In genomic region chr3:52104664-52105281, GRCh38 we compare ENCODE assay signal across 17 cellular contexts. TPM values are rescaled to one million over a fixed set of nuclear protein-coding genes. Genes with fewer than 3 reads are reported as not detected.
DNase-seq lines count a peak whose midpoint lies in the region; ATAC-seq and TF ChIP-seq lines count a peak whose summit lies in the region.
"Had no signal": no experiment of that assay in that cellular context is flagged by ENCODE, and none has a peak within 500 bp of the region (broad histone marks: within the 10 kb centered on the region; RNA-seq: fewer than 3 reads in every experiment).

No MANE protein-coding gene starts in this region.

- WGBS in right lobe of liver (ENCODE audit: insufficient coverage, low coverage, low lambda C conversion rate, missing lambda C conversion rate) = 50% methylated on average over 1 of the region's 3 CpGs
- 88 to 89% methylated on average over 3 of the region's 3 CpGs for WGBS in sigmoid colon, 2 donors
- 97% methylated on average over 3 of the region's 3 CpGs for WGBS in aorta, 2 donors

- H3K9me3 ChIP-seq in right lobe of liver (no peaks in the 10 kb centered on the region), sigmoid colon (peaks cover 0 to 7% (median 0%) of the 10 kb centered on the region in 4 donors), aorta (ENCODE audit: control insufficient read depth, low read length) (no peaks in the 10 kb centered on the region)

- H3K4me1 Mint-ChIP-seq in natural killer cell treated with Interleukin-12 subunit alpha and Interleukin-12 subunit beta and Interleukin-15 and Interleukin-18, amount 100 ng/mL, for 72 hours (ENCODE audit: low read depth in 2 of 2) = peaks cover 14 to 19% of the 10 kb centered on the region in 2 donors
- H3K4me1 Mint-ChIP-seq in natural killer cell = peaks cover 20 to 32% of the 10 kb centered on the region in 2 donors
- H3K4me1 Mint-ChIP-seq in stimulated activated naive CD8-positive, alpha-beta T cell treated with anti-CD3 and anti-CD28 coated beads, Interleukin-15, amount 100 ng/mL, for 72 hours = peaks cover 2% of the 10 kb centered on the region

- no peak for TF ChIP-seq EP300 in sigmoid colon (IDR thresholded peaks at IDR 0.05)

- ATAC-seq in natural killer cell treated with Interleukin-12 subunit alpha and Interleukin-12 subunit beta and Interleukin-15 and Interleukin-18, amount 100 ng/mL, for 72 hours = no peak
- ATAC-seq in natural killer cell (no peak), right lobe of liver (peak; percentile 73 to 82 (median 80)), aorta (ENCODE audit: low FRiP score) (no peak)
- ATAC-seq in stimulated activated naive CD8-positive, alpha-beta T cell treated with anti-CD3 and anti-CD28 coated beads, Interleukin-15, amount 100 ng/mL, for 72 hours = no peak
- ATAC-seq: CD8-positive, alpha-beta T cell had no signal

- H3K36me3 ChIP-seq in right lobe of liver (no peaks in the 10 kb centered on the region), sigmoid colon (no peaks in the 10 kb centered on the region), aorta (ENCODE audit: control insufficient read depth in 1 of 2, insufficient read depth in 2 of 2, low read length in 1 of 2) (no peaks in the 10 kb centered on the region)

- TF ChIP-seq POLR2A in right lobe of liver (IDR thresholded peaks at IDR 0.05) (no peak), sigmoid colon (IDR thresholded peaks at IDR 0.05) (no peak)

- H3K4me1 ChIP-seq in right lobe of liver = peaks cover 0 to 12% (median 6%) of the 10 kb centered on the region in 4 donors
- H3K4me1 ChIP-seq in sigmoid colon = peaks cover 0 to 5% (median 4%) of the 10 kb centered on the region in 4 donors
- no peaks in the 10 kb centered on the region for H3K4me1 ChIP-seq in aorta (ENCODE audit: control insufficient read depth in 1 of 2, insufficient read depth in 2 of 2, low read length in 2 of 2)

- intact Hi-C loops in natural killer cell (cut with micrococcal nuclease) (no loop called here), right lobe of liver (cut with DNase I) (no loop called here), sigmoid colon (cut with DNase I) (no loop called here), aorta (cut with DNase I) (no loop called here)

- H3K27ac ChIP-seq in right lobe of liver = peak overlapping the region in 2 of 3 donors; percentile 31 to 54
- H3K27ac ChIP-seq in sigmoid colon = no peak overlapping the region
- H3K27ac ChIP-seq in aorta (ENCODE audit: low read depth in 1 of 2, low read length in 2 of 2) = no peak overlapping the region
- H3K27ac ChIP-seq: BLaER1 treated with 17β-estradiol and CSF1 and Interleukin-3, amounts not matched to agents 10 nM and 100 nM had no signal

- no peak overlapping the region for H3K27ac Mint-ChIP-seq in natural killer cell treated with Interleukin-12 subunit alpha and Interleukin-12 subunit beta and Interleukin-15 and Interleukin-18, amount 100 ng/mL, for 72 hours
- H3K27ac Mint-ChIP-seq in natural killer cell = no peak overlapping the region
- H3K27ac Mint-ChIP-seq in stimulated activated naive CD8-positive, alpha-beta T cell treated with anti-CD3 and anti-CD28 coated beads, Interleukin-15, amount 100 ng/mL, for 72 hours = no peak overlapping the region
- H3K27ac Mint-ChIP-seq: B cell; CD8-positive, alpha-beta T cell; H9 had no signal

- H3K4me3 Mint-ChIP-seq in natural killer cell treated with Interleukin-12 subunit alpha and Interleukin-12 subunit beta and Interleukin-15 and Interleukin-18, amount 100 ng/mL, for 72 hours = no peak overlapping the region
- H3K4me3 Mint-ChIP-seq in natural killer cell = no peak overlapping the region
- no peak overlapping the region for H3K4me3 Mint-ChIP-seq in stimulated activated naive CD8-positive, alpha-beta T cell treated with anti-CD3 and anti-CD28 coated beads, Interleukin-15, amount 100 ng/mL, for 72 hours
- H3K4me3 Mint-ChIP-seq: B cell; CD8-positive, alpha-beta T cell; H9 had no signal

- no peaks in the 10 kb centered on the region for H3K27me3 Mint-ChIP-seq in natural killer cell treated with Interleukin-12 subunit alpha and Interleukin-12 subunit beta and Interleukin-15 and Interleukin-18, amount 100 ng/mL, for 72 hours
- H3K27me3 Mint-ChIP-seq in natural killer cell (ENCODE audit: low read depth in 2 of 2) = no peaks in the 10 kb centered on the region
- H3K27me3 Mint-ChIP-seq in stimulated activated naive CD8-positive, alpha-beta T cell treated with anti-CD3 and anti-CD28 coated beads, Interleukin-15, amount 100 ng/mL, for 72 hours = no peaks in the 10 kb centered on the region
- H3K27me3 Mint-ChIP-seq: B cell had no signal

- DNase-seq in natural killer cell treated with Interleukin-12 subunit alpha and Interleukin-12 subunit beta and Interleukin-15 and Interleukin-18, amount 100 ng/mL, for 72 hours (ENCODE audit: low spot score) = peak; percentile 29
- no peak for DNase-seq in natural killer cell
- peak in 1 of 3 donors; percentile 48 for DNase-seq in right lobe of liver
- DNase-seq in sigmoid colon = peak; percentile 27
- peak; percentile 17 to 19 for DNase-seq in aorta
- DNase-seq in stimulated activated naive CD8-positive, alpha-beta T cell treated with anti-CD3 and anti-CD28 coated beads, Interleukin-15, amount 100 ng/mL, for 72 hours = no peak
- DNase-seq in DMS153 (lab: John Stamatoyannopoulos, UW) = no peak
- no peak for DNase-seq in epidermal melanocyte (ENCODE audit: insufficient read length, low spot score)
- DNase-seq: Calu3; CD8-positive, alpha-beta T cell; DMS53; DND-41; EL; GOT3; H9 had no signal

- peaks cover 18% of the 10 kb centered on the region for H3K36me3 Mint-ChIP-seq in natural killer cell treated with Interleukin-12 subunit alpha and Interleukin-12 subunit beta and Interleukin-15 and Interleukin-18, amount 100 ng/mL, for 72 hours
- no peaks in the 10 kb centered on the region for H3K36me3 Mint-ChIP-seq in natural killer cell
- H3K36me3 Mint-ChIP-seq: CD8-positive, alpha-beta T cell had no signal

- H3K27me3 ChIP-seq in right lobe of liver (no peaks in the 10 kb centered on the region), sigmoid colon (no peaks in the 10 kb centered on the region), aorta (ENCODE audit: control insufficient read depth in 1 of 2, insufficient read depth in 2 of 2, low read length in 1 of 2) (no peaks in the 10 kb centered on the region)
- H3K27me3 ChIP-seq: BLaER1 treated with 17β-estradiol and CSF1 and Interleukin-3, amounts not matched to agents 10 nM and 100 nM had no signal

- H3K4me3 ChIP-seq in right lobe of liver (no peak overlapping the region), sigmoid colon (no peak overlapping the region), aorta (ENCODE audit: low read length in 2 of 2) (no peak overlapping the region)
- H3K4me3 ChIP-seq: BLaER1 treated with 17β-estradiol and CSF1 and Interleukin-3, amounts not matched to agents 10 nM and 100 nM had no signal

- TF ChIP-seq CTCF in natural killer cell (IDR thresholded peaks at IDR 0.05) (no peak), right lobe of liver (IDR thresholded peaks at IDR 0.05) (no peak), sigmoid colon (IDR thresholded peaks at IDR 0.05) (no peak)

- H3K9me3 Mint-ChIP-seq in natural killer cell treated with Interleukin-12 subunit alpha and Interleukin-12 subunit beta and Interleukin-15 and Interleukin-18, amount 100 ng/mL, for 72 hours = no peaks in the 10 kb centered on the region
- H3K9me3 Mint-ChIP-seq in natural killer cell = peaks cover 0 to 2% of the 10 kb centered on the region in 2 donors
- H3K9me3 Mint-ChIP-seq in stimulated activated naive CD8-positive, alpha-beta T cell treated with anti-CD3 and anti-CD28 coated beads, Interleukin-15, amount 100 ng/mL, for 72 hours = peaks cover 4 to 24% of the 10 kb centered on the region in 2 donors

RNA-seq across cellular contexts. Expression of gene DUSP7, which starts 48.4 kb away (rescaled TPM):
- total RNA-seq in natural killer cell treated with Interleukin-12 subunit alpha and Interleukin-12 subunit beta and Interleukin-15 and Interleukin-18, amount 100 ng/mL, for 72 hours = 10 to 100 TPM; 19.4 to 31.0 TPM
- total RNA-seq in natural killer cell = 10 to 100 TPM in 2 of 3 donors, 1 to 10 TPM in 1; 8.7 to 17.4 (median 11.6) TPM
- total RNA-seq in right lobe of liver = 1 to 10 TPM; 3.0 to 4.2 (median 3.5) TPM
- 1 to 10 TPM; 6.3 to 7.5 (median 7.0) TPM for total RNA-seq in sigmoid colon
- polyA plus RNA-seq in sigmoid colon = 1 to 10 TPM; 3.0 to 7.6 (median 4.2) TPM
- total RNA-seq in aorta = 10 to 100 TPM; 36.8 to 54.1 TPM
- polyA plus RNA-seq in aorta = 10 to 100 TPM in 1 of 2 donors, 1 to 10 TPM in 1; 8.8 to 14.4 TPM

RNA-seq across cellular contexts. Expression of gene POC1A, which starts 49.5 kb away (rescaled TPM):
- total RNA-seq in natural killer cell treated with Interleukin-12 subunit alpha and Interleukin-12 subunit beta and Interleukin-15 and Interleukin-18, amount 100 ng/mL, for 72 hours = 10 to 100 TPM; 14.9 to 35.3 TPM
- 1 to 10 TPM; 1.3 to 2.6 (median 2.4) TPM for total RNA-seq in natural killer cell
- 1 to 10 TPM; 2.0 to 4.3 (median 3.2) TPM for total RNA-seq in right lobe of liver
- total RNA-seq in sigmoid colon = 1 to 10 TPM in 3 of 4 donors, under 1 TPM in 1; 0.66 to 1.7 (median 1.2) TPM
- polyA plus RNA-seq in sigmoid colon = 10 to 100 TPM in 1 of 3 donors, 1 to 10 TPM in 2; 3.6 to 15.8 (median 7.6) TPM
- total RNA-seq in aorta = 1 to 10 TPM in 1 of 2 donors, under 1 TPM in 1; 0.91 to 2.1 TPM
- polyA plus RNA-seq in aorta = 1 to 10 TPM in 1 of 2 donors, under 1 TPM in 1; 0.38 to 1.6 TPM

Comparison
In these comparisons a context has a peak if more than half of its experiments do, and no peak if none do; other contexts are left out.
1. DNase-seq: peak in natural killer cell treated with Interleukin-12 subunit alpha and Interleukin-12 subunit beta and Interleukin-15 and Interleukin-18, amount 100 ng/mL, for 72 hours (single experiment), sigmoid colon (single experiment) and aorta (2 of 2); none in natural killer cell (single experiment), stimulated activated naive CD8-positive, alpha-beta T cell treated with anti-CD3 and anti-CD28 coated beads, Interleukin-15, amount 100 ng/mL, for 72 hours (0 of 2), DMS153 (single experiment) and epidermal melanocyte (single experiment).
2. ATAC-seq: peak in right lobe of liver (4 of 4); none in natural killer cell treated with Interleukin-12 subunit alpha and Interleukin-12 subunit beta and Interleukin-15 and Interleukin-18, amount 100 ng/mL, for 72 hours (0 of 2), natural killer cell (0 of 3), aorta (single experiment) and stimulated activated naive CD8-positive, alpha-beta T cell treated with anti-CD3 and anti-CD28 coated beads, Interleukin-15, amount 100 ng/mL, for 72 hours (single experiment).
3. H3K27ac ChIP-seq: peak in right lobe of liver (2 of 3); none in sigmoid colon (0 of 4) and aorta (0 of 2).